ENCODE assay signal across 1 cellular context in the genomic region with DNA sequence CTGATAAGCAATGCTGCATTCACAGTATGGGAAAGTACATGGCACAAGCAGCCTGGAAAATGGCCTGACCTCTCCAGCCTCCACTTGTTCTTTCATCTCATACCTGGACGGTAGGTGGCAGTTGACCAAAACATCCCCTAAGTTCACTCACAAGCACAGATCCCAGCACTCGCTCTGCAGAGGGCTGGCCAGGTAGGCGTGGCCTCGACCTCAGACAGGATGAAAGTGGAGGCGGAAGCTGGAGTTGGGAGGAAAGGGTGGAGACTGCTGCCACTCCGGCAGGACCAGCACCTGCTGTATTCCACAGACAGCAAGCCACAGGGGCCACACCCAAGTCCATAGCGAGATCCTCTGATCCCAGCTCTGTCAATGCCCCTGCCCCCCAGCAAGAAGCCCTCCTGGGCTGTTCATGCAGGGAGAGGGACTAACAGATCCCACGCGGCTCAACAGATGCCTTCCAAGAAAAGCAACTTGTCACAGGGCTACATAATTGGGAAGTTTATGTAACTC.
TF ChIP-seq lines count a peak whose summit lies in the region.

No MANE protein-coding gene starts in this region.

TF ChIP-seq in HepG2, 621 proteins besides CTCF, POLR2A, EP300 and RAD21 (continued from another document and continues in another):
- no peak for TF ChIP-seq ZNF790 (CRISPR knock-in tag; IDR thresholded peaks at IDR 0.05; ENCODE audit: borderline replicate concordance)
- no peak for TF ChIP-seq RFX5 (IDR thresholded peaks at IDR 0.05; ENCODE audit: low read depth, low read length)
- no peak for TF ChIP-seq ZNF670 (CRISPR knock-in tag; IDR thresholded peaks at IDR 0.05; ENCODE audit: borderline replicate concordance)
- TF ChIP-seq MXI1 (IDR thresholded peaks at IDR 0.05; ENCODE audit: borderline replicate concordance, low read depth, low read length) = peak; percentile 88; the same call in 2 of the 3 replicates
- no peak for TF ChIP-seq EZH2 (conservative IDR thresholded peaks at IDR 0.05; ENCODE audit: low read depth, low read length)
- TF ChIP-seq NFATC3 (CRISPR knock-in tag; IDR thresholded peaks at IDR 0.05) = no peak
- TF ChIP-seq, protein P1, sequence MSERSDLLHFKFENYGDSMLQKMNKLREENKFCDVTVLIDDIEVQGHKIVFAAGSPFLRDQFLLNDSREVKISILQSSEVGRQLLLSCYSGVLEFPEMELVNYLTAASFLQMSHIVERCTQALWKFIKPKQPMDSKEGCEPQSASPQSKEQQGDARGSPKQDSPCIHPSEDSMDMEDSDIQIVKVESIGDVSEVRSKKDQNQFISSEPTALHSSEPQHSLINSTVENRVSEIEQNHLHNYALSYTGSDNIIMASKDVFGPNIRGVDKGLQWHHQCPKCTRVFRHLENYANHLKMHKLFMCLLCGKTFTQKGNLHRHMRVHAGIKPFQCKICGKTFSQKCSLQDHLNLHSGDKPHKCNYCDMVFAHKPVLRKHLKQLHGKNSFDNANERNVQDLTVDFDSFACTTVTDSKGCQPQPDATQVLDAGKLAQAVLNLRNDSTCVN (CRISPR knock-in tag; IDR thresholded peaks at IDR 0.05; ENCODE audit: borderline replicate concordance) = 0 out of 2 replicates have a peak, but pooled peaks have one; percentile 19
- no peak for TF ChIP-seq SMAD9 (CRISPR knock-in tag; IDR thresholded peaks at IDR 0.05)
- no peak for TF ChIP-seq MAF1 (CRISPR knock-in tag; IDR thresholded peaks at IDR 0.05; ENCODE audit: borderline replicate concordance)
- no peak for TF ChIP-seq ZNF709 (CRISPR knock-in tag; IDR thresholded peaks at IDR 0.05)
- TF ChIP-seq TBP (CRISPR knock-in tag; IDR thresholded peaks at IDR 0.05) = no peak
- no peak for TF ChIP-seq HNF4G (IDR thresholded peaks at IDR 0.05; ENCODE audit: borderline replicate concordance, low read depth, low read length)
- TF ChIP-seq HNF4G (CRISPR knock-in tag; IDR thresholded peaks at IDR 0.05; ENCODE audit: borderline replicate concordance, low read depth) = no peak
- TF ChIP-seq THYN1 (CRISPR knock-in tag; IDR thresholded peaks at IDR 0.05; ENCODE audit: borderline replicate concordance, low read depth) = no peak
- TF ChIP-seq EEA1 (CRISPR knock-in tag; IDR thresholded peaks at IDR 0.05; ENCODE audit: borderline replicate concordance) = no peak
- no peak for TF ChIP-seq ZNF773 (CRISPR knock-in tag; IDR thresholded peaks at IDR 0.05; ENCODE audit: borderline replicate concordance)
- TF ChIP-seq FOXM1 (CRISPR knock-in tag; IDR thresholded peaks at IDR 0.05) = no peak
- peak; percentile 68; the same call in 1 of the 2 replicates for TF ChIP-seq KLF12 (CRISPR knock-in tag; IDR thresholded peaks at IDR 0.05; ENCODE audit: borderline replicate concordance)
- TF ChIP-seq ZNF354B (CRISPR knock-in tag; IDR thresholded peaks at IDR 0.05) = no peak
- TF ChIP-seq ZNF331 (CRISPR knock-in tag; IDR thresholded peaks at IDR 0.05) = peak; percentile 76
- TF ChIP-seq, protein P2, sequence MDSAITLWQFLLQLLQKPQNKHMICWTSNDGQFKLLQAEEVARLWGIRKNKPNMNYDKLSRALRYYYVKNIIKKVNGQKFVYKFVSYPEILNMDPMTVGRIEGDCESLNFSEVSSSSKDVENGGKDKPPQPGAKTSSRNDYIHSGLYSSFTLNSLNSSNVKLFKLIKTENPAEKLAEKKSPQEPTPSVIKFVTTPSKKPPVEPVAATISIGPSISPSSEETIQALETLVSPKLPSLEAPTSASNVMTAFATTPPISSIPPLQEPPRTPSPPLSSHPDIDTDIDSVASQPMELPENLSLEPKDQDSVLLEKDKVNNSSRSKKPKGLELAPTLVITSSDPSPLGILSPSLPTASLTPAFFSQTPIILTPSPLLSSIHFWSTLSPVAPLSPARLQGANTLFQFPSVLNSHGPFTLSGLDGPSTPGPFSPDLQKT (CRISPR knock-in tag; IDR thresholded peaks at IDR 0.05; ENCODE audit: borderline replicate concordance) = no peak
- TF ChIP-seq, protein P3, sequence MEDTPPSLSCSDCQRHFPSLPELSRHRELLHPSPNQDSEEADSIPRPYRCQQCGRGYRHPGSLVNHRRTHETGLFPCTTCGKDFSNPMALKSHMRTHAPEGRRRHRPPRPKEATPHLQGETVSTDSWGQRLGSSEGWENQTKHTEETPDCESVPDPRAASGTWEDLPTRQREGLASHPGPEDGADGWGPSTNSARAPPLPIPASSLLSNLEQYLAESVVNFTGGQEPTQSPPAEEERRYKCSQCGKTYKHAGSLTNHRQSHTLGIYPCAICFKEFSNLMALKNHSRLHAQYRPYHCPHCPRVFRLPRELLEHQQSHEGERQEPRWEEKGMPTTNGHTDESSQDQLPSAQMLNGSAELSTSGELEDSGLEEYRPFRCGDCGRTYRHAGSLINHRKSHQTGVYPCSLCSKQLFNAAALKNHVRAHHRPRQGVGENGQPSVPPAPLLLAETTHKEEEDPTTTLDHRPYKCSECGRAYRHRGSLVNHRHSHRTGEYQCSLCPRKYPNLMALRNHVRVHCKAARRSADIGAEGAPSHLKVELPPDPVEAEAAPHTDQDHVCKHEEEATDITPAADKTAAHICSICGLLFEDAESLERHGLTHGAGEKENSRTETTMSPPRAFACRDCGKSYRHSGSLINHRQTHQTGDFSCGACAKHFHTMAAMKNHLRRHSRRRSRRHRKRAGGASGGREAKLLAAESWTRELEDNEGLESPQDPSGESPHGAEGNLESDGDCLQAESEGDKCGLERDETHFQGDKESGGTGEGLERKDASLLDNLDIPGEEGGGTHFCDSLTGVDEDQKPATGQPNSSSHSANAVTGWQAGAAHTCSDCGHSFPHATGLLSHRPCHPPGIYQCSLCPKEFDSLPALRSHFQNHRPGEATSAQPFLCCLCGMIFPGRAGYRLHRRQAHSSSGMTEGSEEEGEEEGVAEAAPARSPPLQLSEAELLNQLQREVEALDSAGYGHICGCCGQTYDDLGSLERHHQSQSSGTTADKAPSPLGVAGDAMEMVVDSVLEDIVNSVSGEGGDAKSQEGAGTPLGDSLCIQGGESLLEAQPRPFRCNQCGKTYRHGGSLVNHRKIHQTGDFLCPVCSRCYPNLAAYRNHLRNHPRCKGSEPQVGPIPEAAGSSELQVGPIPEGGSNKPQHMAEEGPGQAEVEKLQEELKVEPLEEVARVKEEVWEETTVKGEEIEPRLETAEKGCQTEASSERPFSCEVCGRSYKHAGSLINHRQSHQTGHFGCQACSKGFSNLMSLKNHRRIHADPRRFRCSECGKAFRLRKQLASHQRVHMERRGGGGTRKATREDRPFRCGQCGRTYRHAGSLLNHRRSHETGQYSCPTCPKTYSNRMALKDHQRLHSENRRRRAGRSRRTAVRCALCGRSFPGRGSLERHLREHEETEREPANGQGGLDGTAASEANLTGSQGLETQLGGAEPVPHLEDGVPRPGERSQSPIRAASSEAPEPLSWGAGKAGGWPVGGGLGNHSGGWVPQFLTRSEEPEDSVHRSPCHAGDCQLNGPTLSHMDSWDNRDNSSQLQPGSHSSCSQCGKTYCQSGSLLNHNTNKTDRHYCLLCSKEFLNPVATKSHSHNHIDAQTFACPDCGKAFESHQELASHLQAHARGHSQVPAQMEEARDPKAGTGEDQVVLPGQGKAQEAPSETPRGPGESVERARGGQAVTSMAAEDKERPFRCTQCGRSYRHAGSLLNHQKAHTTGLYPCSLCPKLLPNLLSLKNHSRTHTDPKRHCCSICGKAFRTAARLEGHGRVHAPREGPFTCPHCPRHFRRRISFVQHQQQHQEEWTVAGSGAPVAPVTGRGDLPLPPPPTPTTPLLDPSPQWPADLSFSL (CRISPR knock-in tag; IDR thresholded peaks at IDR 0.05) = no peak
- no peak for TF ChIP-seq TEAD2 (CRISPR knock-in tag; IDR thresholded peaks at IDR 0.05)
- no peak for TF ChIP-seq ZNF562 (CRISPR knock-in tag; IDR thresholded peaks at IDR 0.05; ENCODE audit: borderline replicate concordance)
- peak; percentile 81; the same call in 1 of the 2 replicates for TF ChIP-seq ETV5 (CRISPR knock-in tag; IDR thresholded peaks at IDR 0.05; ENCODE audit: borderline replicate concordance)
- TF ChIP-seq RBM39 (IDR thresholded peaks at IDR 0.05; ENCODE audit: low read depth, low read length, poor library complexity, severe bottlenecking) = peak; percentile 66
- TF ChIP-seq GTF2F1 (IDR thresholded peaks at IDR 0.05; ENCODE audit: low read length) = no peak
- peak; percentile 28 for TF ChIP-seq HNRNPH1 (optimal IDR thresholded peaks at IDR 0.05; ENCODE audit: low read depth, low read length)
- no peak for TF ChIP-seq ZNF317 (CRISPR knock-in tag; IDR thresholded peaks at IDR 0.05)
- TF ChIP-seq NFYB (CRISPR knock-in tag; IDR thresholded peaks at IDR 0.05) = no peak
- TF ChIP-seq ZNF138 (CRISPR knock-in tag; IDR thresholded peaks at IDR 0.05; ENCODE audit: low read depth) = no peak
- TF ChIP-seq ZNF879 (CRISPR knock-in tag; IDR thresholded peaks at IDR 0.05) = no peak
- TF ChIP-seq, protein P4, sequence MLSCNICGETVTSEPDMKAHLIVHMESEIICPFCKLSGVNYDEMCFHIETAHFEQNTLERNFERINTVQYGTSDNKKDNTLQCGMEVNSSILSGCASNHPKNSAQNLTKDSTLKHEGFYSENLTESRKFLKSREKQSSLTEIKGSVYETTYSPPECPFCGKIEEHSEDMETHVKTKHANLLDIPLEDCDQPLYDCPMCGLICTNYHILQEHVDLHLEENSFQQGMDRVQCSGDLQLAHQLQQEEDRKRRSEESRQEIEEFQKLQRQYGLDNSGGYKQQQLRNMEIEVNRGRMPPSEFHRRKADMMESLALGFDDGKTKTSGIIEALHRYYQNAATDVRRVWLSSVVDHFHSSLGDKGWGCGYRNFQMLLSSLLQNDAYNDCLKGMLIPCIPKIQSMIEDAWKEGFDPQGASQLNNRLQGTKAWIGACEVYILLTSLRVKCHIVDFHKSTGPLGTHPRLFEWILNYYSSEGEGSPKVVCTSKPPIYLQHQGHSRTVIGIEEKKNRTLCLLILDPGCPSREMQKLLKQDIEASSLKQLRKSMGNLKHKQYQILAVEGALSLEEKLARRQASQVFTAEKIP (CRISPR knock-in tag; IDR thresholded peaks at IDR 0.05; ENCODE audit: borderline replicate concordance) = no peak
- no peak for TF ChIP-seq ZNF460 (CRISPR knock-in tag; IDR thresholded peaks at IDR 0.05; ENCODE audit: borderline replicate concordance)
- TF ChIP-seq NFIB (CRISPR knock-in tag; IDR thresholded peaks at IDR 0.05; ENCODE audit: borderline replicate concordance) = no peak
- TF ChIP-seq CCDC6 (CRISPR knock-in tag; IDR thresholded peaks at IDR 0.05) = no peak
- no peak for TF ChIP-seq HOXD1 (CRISPR knock-in tag; IDR thresholded peaks at IDR 0.05)
- TF ChIP-seq, protein P5, sequence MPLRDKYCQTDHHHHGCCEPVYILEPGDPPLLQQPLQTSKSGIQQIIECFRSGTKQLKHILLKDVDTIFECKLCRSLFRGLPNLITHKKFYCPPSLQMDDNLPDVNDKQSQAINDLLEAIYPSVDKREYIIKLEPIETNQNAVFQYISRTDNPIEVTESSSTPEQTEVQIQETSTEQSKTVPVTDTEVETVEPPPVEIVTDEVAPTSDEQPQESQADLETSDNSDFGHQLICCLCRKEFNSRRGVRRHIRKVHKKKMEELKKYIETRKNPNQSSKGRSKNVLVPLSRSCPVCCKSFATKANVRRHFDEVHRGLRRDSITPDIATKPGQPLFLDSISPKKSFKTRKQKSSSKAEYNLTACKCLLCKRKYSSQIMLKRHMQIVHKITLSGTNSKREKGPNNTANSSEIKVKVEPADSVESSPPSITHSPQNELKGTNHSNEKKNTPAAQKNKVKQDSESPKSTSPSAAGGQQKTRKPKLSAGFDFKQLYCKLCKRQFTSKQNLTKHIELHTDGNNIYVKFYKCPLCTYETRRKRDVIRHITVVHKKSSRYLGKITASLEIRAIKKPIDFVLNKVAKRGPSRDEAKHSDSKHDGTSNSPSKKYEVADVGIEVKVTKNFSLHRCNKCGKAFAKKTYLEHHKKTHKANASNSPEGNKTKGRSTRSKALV (CRISPR knock-in tag; IDR thresholded peaks at IDR 0.05) = peak; percentile 54; the same call in 1 of the 2 replicates
- no peak for TF ChIP-seq RFXAP (CRISPR knock-in tag; IDR thresholded peaks at IDR 0.05; ENCODE audit: borderline replicate concordance)
- TF ChIP-seq NR3C1 (CRISPR knock-in tag; IDR thresholded peaks at IDR 0.05) = no peak
- TF ChIP-seq, protein P6, sequence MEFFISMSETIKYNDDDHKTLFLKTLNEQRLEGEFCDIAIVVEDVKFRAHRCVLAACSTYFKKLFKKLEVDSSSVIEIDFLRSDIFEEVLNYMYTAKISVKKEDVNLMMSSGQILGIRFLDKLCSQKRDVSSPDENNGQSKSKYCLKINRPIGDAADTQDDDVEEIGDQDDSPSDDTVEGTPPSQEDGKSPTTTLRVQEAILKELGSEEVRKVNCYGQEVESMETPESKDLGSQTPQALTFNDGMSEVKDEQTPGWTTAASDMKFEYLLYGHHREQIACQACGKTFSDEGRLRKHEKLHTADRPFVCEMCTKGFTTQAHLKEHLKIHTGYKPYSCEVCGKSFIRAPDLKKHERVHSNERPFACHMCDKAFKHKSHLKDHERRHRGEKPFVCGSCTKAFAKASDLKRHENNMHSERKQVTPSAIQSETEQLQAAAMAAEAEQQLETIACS (CRISPR knock-in tag; IDR thresholded peaks at IDR 0.05) = no peak
- TF ChIP-seq, protein P7, sequence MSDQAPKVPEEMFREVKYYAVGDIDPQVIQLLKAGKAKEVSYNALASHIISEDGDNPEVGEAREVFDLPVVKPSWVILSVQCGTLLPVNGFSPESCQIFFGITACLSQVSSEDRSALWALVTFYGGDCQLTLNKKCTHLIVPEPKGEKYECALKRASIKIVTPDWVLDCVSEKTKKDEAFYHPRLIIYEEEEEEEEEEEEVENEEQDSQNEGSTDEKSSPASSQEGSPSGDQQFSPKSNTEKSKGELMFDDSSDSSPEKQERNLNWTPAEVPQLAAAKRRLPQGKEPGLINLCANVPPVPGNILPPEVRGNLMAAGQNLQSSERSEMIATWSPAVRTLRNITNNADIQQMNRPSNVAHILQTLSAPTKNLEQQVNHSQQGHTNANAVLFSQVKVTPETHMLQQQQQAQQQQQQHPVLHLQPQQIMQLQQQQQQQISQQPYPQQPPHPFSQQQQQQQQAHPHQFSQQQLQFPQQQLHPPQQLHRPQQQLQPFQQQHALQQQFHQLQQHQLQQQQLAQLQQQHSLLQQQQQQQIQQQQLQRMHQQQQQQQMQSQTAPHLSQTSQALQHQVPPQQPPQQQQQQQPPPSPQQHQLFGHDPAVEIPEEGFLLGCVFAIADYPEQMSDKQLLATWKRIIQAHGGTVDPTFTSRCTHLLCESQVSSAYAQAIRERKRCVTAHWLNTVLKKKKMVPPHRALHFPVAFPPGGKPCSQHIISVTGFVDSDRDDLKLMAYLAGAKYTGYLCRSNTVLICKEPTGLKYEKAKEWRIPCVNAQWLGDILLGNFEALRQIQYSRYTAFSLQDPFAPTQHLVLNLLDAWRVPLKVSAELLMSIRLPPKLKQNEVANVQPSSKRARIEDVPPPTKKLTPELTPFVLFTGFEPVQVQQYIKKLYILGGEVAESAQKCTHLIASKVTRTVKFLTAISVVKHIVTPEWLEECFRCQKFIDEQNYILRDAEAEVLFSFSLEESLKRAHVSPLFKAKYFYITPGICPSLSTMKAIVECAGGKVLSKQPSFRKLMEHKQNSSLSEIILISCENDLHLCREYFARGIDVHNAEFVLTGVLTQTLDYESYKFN (CRISPR knock-in tag; conservative IDR thresholded peaks at IDR 0.05) = peak; percentile 29; the same call in 1 of the 2 replicates
- TF ChIP-seq, protein P8, sequence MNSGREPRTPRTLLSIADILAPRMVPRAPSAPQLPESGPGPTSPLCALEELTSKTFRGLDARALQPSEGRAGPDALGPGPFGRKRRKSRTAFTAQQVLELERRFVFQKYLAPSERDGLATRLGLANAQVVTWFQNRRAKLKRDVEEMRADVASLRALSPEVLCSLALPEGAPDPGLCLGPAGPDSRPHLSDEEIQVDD (CRISPR knock-in tag; IDR thresholded peaks at IDR 0.05; ENCODE audit: borderline replicate concordance) = no peak
